Comparison of ENCODE assay signal across 14 cellular contexts in genomic region chr7:124246262-124246863, GRCh38.
DNase-seq lines count a peak whose midpoint lies in the region; ATAC-seq and TF ChIP-seq lines count a peak whose summit lies in the region.
"Had no signal": no experiment of that assay in that cellular context is flagged by ENCODE, and none has a peak within 500 bp of the region (broad histone marks: within the 10 kb centered on the region; RNA-seq: fewer than 3 reads in every experiment).

No MANE protein-coding gene starts in this region.

- H3K4me3 Mint-ChIP-seq in activated T-helper 17 cell treated with anti-CD3 and anti-CD28 coated beads, Interleukin-2, amount 50 U/mL, for 72 hours, result no peak overlapping the region
- H3K4me3 Mint-ChIP-seq: activated CD8-positive, alpha-beta T cell treated with anti-CD3 and anti-CD28 coated beads, Interleukin-2, amount 10 ng/mL, durations not matched to agents 7 days and 5 days had no signal

- H3K27ac ChIP-seq in HUES48 (ENCODE audit: low read depth, low read length) (peak overlapping the region; percentile 2), WERI-Rb-1 (peak overlapping the region; percentile 26; the same call in 1 of the 2 replicates)
- H3K27ac ChIP-seq: heart right ventricle had no signal

- H3K4me3 ChIP-seq in HUES48 (ENCODE audit: low read depth, low read length), result no peak overlapping the region
- H3K4me3 ChIP-seq in WERI-Rb-1 (ENCODE audit: low read depth, low read length), result no peak overlapping the region
- H3K4me3 ChIP-seq in fibroblast of villous mesenchyme (ENCODE audit: low read depth, low read length), result no peak overlapping the region
- no peak overlapping the region for H3K4me3 ChIP-seq in skeletal muscle cell (ENCODE audit: low read depth, low read length)
- H3K4me3 ChIP-seq: heart right ventricle had no signal

- H3K36me3 ChIP-seq in HUES48 (ENCODE audit: control insufficient read depth, insufficient read depth, low read length) (no peaks in the 10 kb centered on the region), WERI-Rb-1 (no peaks in the 10 kb centered on the region)
- H3K36me3 ChIP-seq: BE2C, heart right ventricle had no signal

- TF ChIP-seq CTCF in WERI-Rb-1 (IDR thresholded peaks at IDR 0.05; ENCODE audit: low read depth, low read length) (no peak), fibroblast of villous mesenchyme (IDR thresholded peaks at IDR 0.05; ENCODE audit: insufficient read depth, low read depth, low read length) (no peak)

- H3K9me3 ChIP-seq in HUES48 (ENCODE audit: control insufficient read depth, insufficient read depth, low read length) (no peaks in the 10 kb centered on the region), WERI-Rb-1 (ENCODE audit: severe bottlenecking) (no peaks in the 10 kb centered on the region)
- H3K9me3 ChIP-seq: BE2C had no signal

- no peaks in the 10 kb centered on the region for H3K4me1 ChIP-seq in HUES48 (ENCODE audit: control insufficient read depth, insufficient read depth, low read length)
- H3K4me1 ChIP-seq: BE2C, heart right ventricle had no signal

- no peak for ATAC-seq in GM19035 (IDR thresholded peaks at IDR 0.05; ENCODE audit: unreplicated experiment)
- no peak for ATAC-seq in activated T-helper 17 cell treated with anti-CD3 and anti-CD28 coated beads, Interleukin-2, amount 50 U/mL, for 72 hours (replicated peaks)
- ATAC-seq: activated CD8-positive, alpha-beta T cell treated with anti-CD3 and anti-CD28 coated beads, Interleukin-2, amount 10 ng/mL, durations not matched to agents 7 days and 5 days; heart right ventricle had no signal

- no peak overlapping the region for H3K27ac Mint-ChIP-seq in activated T-helper 17 cell treated with anti-CD3 and anti-CD28 coated beads, Interleukin-2, amount 50 U/mL, for 72 hours
- H3K27ac Mint-ChIP-seq: activated CD8-positive, alpha-beta T cell treated with anti-CD3 and anti-CD28 coated beads, Interleukin-2, amount 10 ng/mL, durations not matched to agents 7 days and 5 days; progenitor cell of endocrine pancreas had no signal

- no peaks in the 10 kb centered on the region for H3K27me3 Mint-ChIP-seq in activated T-helper 17 cell treated with anti-CD3 and anti-CD28 coated beads, Interleukin-2, amount 50 U/mL, for 72 hours
- H3K27me3 Mint-ChIP-seq: progenitor cell of endocrine pancreas had no signal

- H3K27me3 ChIP-seq in HUES48 (ENCODE audit: control insufficient read depth, insufficient read depth, low read length), result no peaks in the 10 kb centered on the region
- no peaks in the 10 kb centered on the region for H3K27me3 ChIP-seq in WERI-Rb-1 (ENCODE audit: insufficient read depth, low read depth, severe bottlenecking)
- H3K27me3 ChIP-seq: BE2C, heart right ventricle had no signal

- H3K36me3 Mint-ChIP-seq in activated T-helper 17 cell treated with anti-CD3 and anti-CD28 coated beads, Interleukin-2, amount 50 U/mL, for 72 hours (ENCODE audit: low read depth), result no peaks in the 10 kb centered on the region

- no peaks in the 10 kb centered on the region for H3K4me1 Mint-ChIP-seq in activated T-helper 17 cell treated with anti-CD3 and anti-CD28 coated beads, Interleukin-2, amount 50 U/mL, for 72 hours

- no peak for DNase-seq in WERI-Rb-1
- peak; percentile 31 for DNase-seq in fibroblast of villous mesenchyme (ENCODE audit: low read depth)
- DNase-seq in skeletal muscle cell (ENCODE audit: low read depth), result peak; percentile 2
- DNase-seq in NCI-H1417 treated with DMSO at 0.1 percent for 48 hours (lab: John Stamatoyannopoulos, UW), result no peak
- DNase-seq: activated CD8-positive, alpha-beta T cell treated with anti-CD3 and anti-CD28 coated beads, Interleukin-2, amount 10 ng/mL, durations not matched to agents 7 days and 5 days; BE2C; heart right ventricle; Karpas-422; kidney glomerular epithelial cell; NCI-H1694 had no signal

- H3K9me3 Mint-ChIP-seq in activated T-helper 17 cell treated with anti-CD3 and anti-CD28 coated beads, Interleukin-2, amount 50 U/mL, for 72 hours, result peaks cover 3% of the 10 kb centered on the region

- no peak overlapping the region for H3K9ac ChIP-seq in HUES48 (ENCODE audit: low read depth, low read length)

Comparison
In these comparisons a context has a peak if more than half of its experiments do, and no peak if none do; other contexts are left out.
1. DNase-seq: peak in fibroblast of villous mesenchyme (single experiment) and skeletal muscle cell (single experiment); none in WERI-Rb-1 (single experiment) and NCI-H1417 treated with DMSO at 0.1 percent for 48 hours (single experiment).